ENCODE assay signal across 18 cellular contexts in the genomic region with DNA sequence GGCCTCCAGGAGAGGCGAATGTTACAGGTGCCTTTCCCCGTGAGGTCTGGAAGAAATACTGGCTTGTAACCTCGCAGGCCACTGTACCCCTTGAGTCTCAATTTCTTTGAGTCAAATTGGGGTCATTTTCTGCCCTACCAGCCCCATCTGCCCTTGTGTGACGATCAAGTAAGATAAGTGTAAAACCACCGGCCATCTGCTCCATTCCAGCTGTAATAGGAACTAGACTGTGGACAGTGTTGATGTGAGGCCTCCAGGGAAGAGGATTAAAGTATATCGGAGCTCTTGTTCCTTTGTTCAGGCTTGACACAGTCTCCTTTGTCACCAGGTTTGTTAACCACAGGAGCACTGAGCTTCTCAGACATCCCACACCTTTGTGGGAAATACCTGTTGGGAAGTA.
DNase-seq lines count a peak whose midpoint lies in the region; ATAC-seq, FAIRE-seq and TF ChIP-seq lines count a peak whose summit lies in the region.
"Had no signal": no experiment of that assay in that cellular context is flagged by ENCODE, and none has a peak within 500 bp of the region (broad histone marks: within the 10 kb centered on the region; RNA-seq: fewer than 3 reads in every experiment).

No MANE protein-coding gene starts in this region.

- peaks cover 26% of the 10 kb centered on the region for H3K36me3 Mint-ChIP-seq in GM23338 (ENCODE audit: low read depth)
- H3K36me3 Mint-ChIP-seq in nephron progenitor cell (ENCODE audit: low read depth), result peaks cover 39% of the 10 kb centered on the region

- peak overlapping the region; percentile 63 for H3K4me2 ChIP-seq in GM23338

- no peak for TF ChIP-seq CTCF in GM23338 (conservative IDR thresholded peaks at IDR 0.05; ENCODE audit: low read depth in 2 of 2)
- no peak for TF ChIP-seq CTCF in astrocyte of the spinal cord (IDR thresholded peaks at IDR 0.05; ENCODE audit: low read depth, low read length)
- TF ChIP-seq CTCF in nephron progenitor cell (IDR thresholded peaks at IDR 0.05), result no peak

- H2AFZ ChIP-seq in GM23338, result no peak overlapping the region

- no peaks in the 10 kb centered on the region for H3F3A ChIP-seq in GM23338 (replicated peaks; ENCODE audit: low read depth)

- H3K27ac Mint-ChIP-seq in GM23338 (peak overlapping the region; percentile 97), nephron progenitor cell (peak overlapping the region; percentile 37)
- H3K27ac Mint-ChIP-seq in stimulated activated naive CD8-positive, alpha-beta T cell treated with anti-CD3 and anti-CD28 coated beads, Interleukin-15, amount 100 ng/mL, for 72 hours, result no peak overlapping the region
- H3K27ac Mint-ChIP-seq: activated CD8-positive, alpha-beta T cell treated with anti-CD3 and anti-CD28 coated beads for 36 hours had no signal

- peaks cover 34% of the 10 kb centered on the region for H3K4me1 Mint-ChIP-seq in GM23338
- H3K4me1 Mint-ChIP-seq in nephron progenitor cell, result peaks cover 45% of the 10 kb centered on the region
- no peaks in the 10 kb centered on the region for H3K4me1 Mint-ChIP-seq in stimulated activated naive CD8-positive, alpha-beta T cell treated with anti-CD3 and anti-CD28 coated beads, Interleukin-15, amount 100 ng/mL, for 72 hours

- H3K27ac ChIP-seq in GM23338 (ENCODE audit: low read depth), result peak overlapping the region; percentile 43
- H3K27ac ChIP-seq in small intestine (ENCODE audit: low read depth in 1 of 2, low read length in 1 of 2), result no peak overlapping the region
- H3K27ac ChIP-seq: ascending aorta, skin epidermis had no signal

- in situ Hi-C loops in astrocyte of the spinal cord (cut with HindIII; ENCODE audit: low sequenced_read_pairs), result no loop called here

- no peak for DNase-seq in GM23338 (ENCODE audit: low spot score)
- DNase-seq in M059J (ENCODE audit: low read depth), result peak; percentile 11
- peak; percentile 8 for DNase-seq in astrocyte of the spinal cord (ENCODE audit: low read depth, low spot score)
- DNase-seq in nephron progenitor cell, result no peak
- no peak for DNase-seq in stimulated activated naive CD8-positive, alpha-beta T cell treated with anti-CD3 and anti-CD28 coated beads, Interleukin-15, amount 100 ng/mL, for 72 hours
- no peak for DNase-seq in SKM-1 (lab: John Stamatoyannopoulos, UW; ENCODE audit: unreplicated experiment)
- DNase-seq in small intestine, result no peak
- DNase-seq: activated CD8-positive, alpha-beta T cell treated with anti-CD3 and anti-CD28 coated beads for 36 hours; activated naive CD4-positive, alpha-beta T cell treated with anti-CD3 and anti-CD28 coated beads, Interleukin-2, amount 50 U/mL, for 16 hours; activated T-cell treated with anti-CD3 and anti-CD28 coated beads, Interleukin-2, amount 50 U/mL, for 4 hours; Karpas-422; naive thymus-derived CD8-positive, alpha-beta T cell; NCI-H1105 treated with DMSO at 0.1 percent for 48 hours; stimulated activated CD8-positive, alpha-beta memory T cell treated with anti-CD3 and anti-CD28 coated beads, Interleukin-4, amount 100 ng/mL, for 48 hours had no signal

- H3K4me1 ChIP-seq in GM23338 (ENCODE audit: insufficient read depth) (peaks cover 21% of the 10 kb centered on the region), small intestine (ENCODE audit: control insufficient read depth in 2 of 2, insufficient read depth in 1 of 2, low read depth in 1 of 2, low read length in 1 of 2) (no peaks in the 10 kb centered on the region)
- H3K4me1 ChIP-seq: ascending aorta had no signal

- H3K27me3 ChIP-seq in GM23338 (ENCODE audit: insufficient read depth) (no peaks in the 10 kb centered on the region), small intestine (ENCODE audit: control insufficient read depth in 2 of 2, insufficient read depth in 2 of 2, low read length in 2 of 2) (no peaks in the 10 kb centered on the region)
- H3K27me3 ChIP-seq: ascending aorta had no signal

- no peaks in the 10 kb centered on the region for H3K9me3 ChIP-seq in small intestine (ENCODE audit: control insufficient read depth, low read depth)
- H3K9me3 ChIP-seq: ascending aorta had no signal

- no peaks in the 10 kb centered on the region for H4K20me1 ChIP-seq in GM23338 (replicated peaks; ENCODE audit: insufficient read depth)

- ATAC-seq in GM23338 (no peak), esophagus mucosa (no peak)
- ATAC-seq in stimulated activated naive CD8-positive, alpha-beta T cell treated with anti-CD3 and anti-CD28 coated beads, Interleukin-15, amount 100 ng/mL, for 72 hours, result no peak
- ATAC-seq: activated CD8-positive, alpha-beta T cell treated with anti-CD3 and anti-CD28 coated beads for 36 hours; activated T-cell treated with anti-CD3 and anti-CD28 coated beads, Interleukin-2, amount 50 U/mL, for 4 hours; naive thymus-derived CD8-positive, alpha-beta T cell had no signal

- WGBS in small intestine, 3 donors, result 82 to 93% (median 89%) methylated on average over 6 of the region's 6 CpGs

- H3K4me3 ChIP-seq in GM23338 (no peak overlapping the region), astrocyte of the spinal cord (ENCODE audit: low read depth, low read length) (no peak overlapping the region), small intestine (ENCODE audit: low read depth in 1 of 2, low read length in 2 of 2) (no peak overlapping the region)
- H3K4me3 ChIP-seq: ascending aorta, skin epidermis had no signal

- 0 out of 3 replicates have a peak overlapping the region, but pooled peaks have one; percentile 64 for H3K4me3 Mint-ChIP-seq in GM23338
- no peak overlapping the region for H3K4me3 Mint-ChIP-seq in nephron progenitor cell
- no peak overlapping the region for H3K4me3 Mint-ChIP-seq in stimulated activated naive CD8-positive, alpha-beta T cell treated with anti-CD3 and anti-CD28 coated beads, Interleukin-15, amount 100 ng/mL, for 72 hours
- H3K4me3 Mint-ChIP-seq: activated CD8-positive, alpha-beta T cell treated with anti-CD3 and anti-CD28 coated beads for 36 hours; activated T-cell treated with anti-CD3 and anti-CD28 coated beads, Interleukin-2, amount 50 U/mL, for 4 hours; naive thymus-derived CD8-positive, alpha-beta T cell had no signal

- H3K79me2 ChIP-seq in GM23338 (replicated peaks; ENCODE audit: insufficient read depth), result no peaks in the 10 kb centered on the region

- no peaks in the 10 kb centered on the region for H3K9me3 Mint-ChIP-seq in GM23338
- no peaks in the 10 kb centered on the region for H3K9me3 Mint-ChIP-seq in nephron progenitor cell
- no peaks in the 10 kb centered on the region for H3K9me3 Mint-ChIP-seq in stimulated activated naive CD8-positive, alpha-beta T cell treated with anti-CD3 and anti-CD28 coated beads, Interleukin-15, amount 100 ng/mL, for 72 hours
- H3K9me3 Mint-ChIP-seq: activated CD8-positive, alpha-beta T cell treated with anti-CD3 and anti-CD28 coated beads for 36 hours; activated T-cell treated with anti-CD3 and anti-CD28 coated beads, Interleukin-2, amount 50 U/mL, for 4 hours; naive thymus-derived CD8-positive, alpha-beta T cell had no signal

- FAIRE-seq in small intestine (lab: Jason Lieb, UNC), result no peak
- FAIRE-seq: colon had no signal

- H3K27me3 Mint-ChIP-seq in GM23338 (ENCODE audit: insufficient read depth, low read depth, poor library complexity) (peaks cover 13% of the 10 kb centered on the region), nephron progenitor cell (ENCODE audit: low read depth, poor library complexity) (peaks cover 4% of the 10 kb centered on the region)
- no peaks in the 10 kb centered on the region for H3K27me3 Mint-ChIP-seq in stimulated activated naive CD8-positive, alpha-beta T cell treated with anti-CD3 and anti-CD28 coated beads, Interleukin-15, amount 100 ng/mL, for 72 hours
- H3K27me3 Mint-ChIP-seq: activated CD8-positive, alpha-beta T cell treated with anti-CD3 and anti-CD28 coated beads for 36 hours; naive thymus-derived CD8-positive, alpha-beta T cell had no signal

- no peaks in the 10 kb centered on the region for H3K9me2 ChIP-seq in GM23338 (ENCODE audit: insufficient read depth)

- H3K36me3 ChIP-seq in GM23338 (ENCODE audit: insufficient read depth), result 0 out of 2 replicates have a peak, but pooled peaks cover 9% of the 10 kb centered on the region
- H3K36me3 ChIP-seq in small intestine (ENCODE audit: control insufficient read depth in 2 of 2, insufficient read depth in 2 of 2, low read length in 2 of 2), result peaks cover 0 to 11% of the 10 kb centered on the region in 2 donors

TF ChIP-seq in GM23338, 12 proteins besides CTCF, POLR2A, EP300 and RAD21:
- no peak for TF ChIP-seq ZNF331 (CRISPR knock-in tag; IDR thresholded peaks at IDR 0.05; ENCODE audit: low read depth)
- TF ChIP-seq JUNB (IDR thresholded peaks at IDR 0.05; ENCODE audit: unreplicated experiment), result no peak
- TF ChIP-seq NANOG (IDR thresholded peaks at IDR 0.05; ENCODE audit: borderline replicate concordance), result no peak
TF ChIP-seq in GM23338: peak in this region for 0.

Comparison
In these comparisons a context has a peak if more than half of its experiments do, and no peak if none do; other contexts are left out.
1. DNase-seq: peak in M059J (single experiment) and astrocyte of the spinal cord (single experiment); none in GM23338 (single experiment), nephron progenitor cell (single experiment), stimulated activated naive CD8-positive, alpha-beta T cell treated with anti-CD3 and anti-CD28 coated beads, Interleukin-15, amount 100 ng/mL, for 72 hours (0 of 2), SKM-1 (single experiment) and small intestine (single experiment).
2. H3K27ac Mint-ChIP-seq: peak in GM23338 (single experiment) and nephron progenitor cell (single experiment); none in stimulated activated naive CD8-positive, alpha-beta T cell treated with anti-CD3 and anti-CD28 coated beads, Interleukin-15, amount 100 ng/mL, for 72 hours (0 of 2).